9 cellular contexts compared by ENCODE assay signal in genomic region chr1:27873671-27874384, GRCh38. TPM values are rescaled to one million over a fixed set of nuclear protein-coding genes. Genes with fewer than 3 reads are reported as not detected.
DNase-seq lines count a peak whose midpoint lies in the region; ATAC-seq, FAIRE-seq and TF ChIP-seq lines count a peak whose summit lies in the region.
"Had no signal": no experiment of that assay in that cellular context is flagged by ENCODE, and none has a peak within 500 bp of the region (broad histone marks: within the 10 kb centered on the region; RNA-seq: fewer than 3 reads in every experiment).

No MANE protein-coding gene starts in this region.

- peaks cover 21% of the 10 kb centered on the region for H3K36me3 Mint-ChIP-seq in T-helper 2 cell treated with Interferon-gamma antibody and Interleukin-4, amounts not matched to agents 5 μg/mL and 100 μg/mL, for 36 hours (ENCODE audit: low read depth)

- intact Hi-C loops in Right ventricle myocardium superior (cut with DNase I) (no loop called here), left colon (cut with DNase I, micrococcal nuclease) (no loop called here)

- peak overlapping the region; percentile 81 for H3K27ac Mint-ChIP-seq in T-helper 2 cell treated with Interferon-gamma antibody and Interleukin-4, amounts not matched to agents 5 μg/mL and 100 μg/mL, for 36 hours

- ATAC-seq in Right ventricle myocardium superior (ENCODE audit: poor library complexity) (peak; percentile 21), HG03039 (IDR thresholded peaks at IDR 0.05; ENCODE audit: unreplicated experiment) (no peak), left colon (no peak), GM21390 (IDR thresholded peaks at IDR 0.05; ENCODE audit: unreplicated experiment) (no peak)

- peak; percentile 70 for FAIRE-seq in GM18507 (lab: Jason Lieb, UNC)

- peak overlapping the region; percentile 78 for H3K4me3 ChIP-seq in skeletal muscle cell (ENCODE audit: low read depth, low read length)

- no peaks in the 10 kb centered on the region for H3K9me3 Mint-ChIP-seq in T-helper 2 cell treated with Interferon-gamma antibody and Interleukin-4, amounts not matched to agents 5 μg/mL and 100 μg/mL, for 36 hours

- peak overlapping the region; percentile 91 for H3K4me3 Mint-ChIP-seq in T-helper 2 cell treated with Interferon-gamma antibody and Interleukin-4, amounts not matched to agents 5 μg/mL and 100 μg/mL, for 36 hours

- peaks cover 33% of the 10 kb centered on the region for H3K4me1 Mint-ChIP-seq in T-helper 2 cell treated with Interferon-gamma antibody and Interleukin-4, amounts not matched to agents 5 μg/mL and 100 μg/mL, for 36 hours (ENCODE audit: low read depth)

- H3K27me3 Mint-ChIP-seq in T-helper 2 cell treated with Interferon-gamma antibody and Interleukin-4, amounts not matched to agents 5 μg/mL and 100 μg/mL, for 36 hours (ENCODE audit: low read depth), result no peaks in the 10 kb centered on the region

- no peak for DNase-seq in GM18507 (ENCODE audit: extremely low spot score, insufficient read length, low read depth)
- DNase-seq in T-helper 2 cell treated with Interferon-gamma antibody and Interleukin-4, amounts not matched to agents 5 μg/mL and 100 μg/mL, for 36 hours (ENCODE audit: low spot score), result no peak
- peak; percentile 62 for DNase-seq in Right ventricle myocardium superior
- no peak for DNase-seq in skeletal muscle cell (ENCODE audit: low read depth)
- no peak for DNase-seq in left colon
- no peak for DNase-seq in GM10266 (ENCODE audit: extremely low spot score)
- DNase-seq: NCI-H1694 had no signal

- TF ChIP-seq CTCF in GM10266 (IDR thresholded peaks at IDR 0.05; ENCODE audit: control insufficient read depth, insufficient read depth, low read depth, missing control alignments), result no peak

RNA-seq across cellular contexts. Expression of gene THEMIS2, which starts 1.5 kb away (rescaled TPM):
- total RNA-seq in Right ventricle myocardium superior (9.4 TPM), left colon (10 to 100 TPM in 1 of 2 donors, 1 to 10 TPM in 1; 6.7 to 14.4 TPM)

RNA-seq across cellular contexts. Expression of gene RPA2, which starts 40.5 kb away (rescaled TPM):
- total RNA-seq in Right ventricle myocardium superior (21.4 TPM), left colon (10 to 100 TPM; 21.2 to 23.1 TPM)

RNA-seq across cellular contexts. Expression of gene PPP1R8, which starts 43.2 kb away (rescaled TPM):
- total RNA-seq in Right ventricle myocardium superior (21.3 TPM), left colon (10 to 100 TPM; 27.1 to 31.8 TPM)
